ENCODE assay signal across 8 cellular contexts in the genomic region with DNA sequence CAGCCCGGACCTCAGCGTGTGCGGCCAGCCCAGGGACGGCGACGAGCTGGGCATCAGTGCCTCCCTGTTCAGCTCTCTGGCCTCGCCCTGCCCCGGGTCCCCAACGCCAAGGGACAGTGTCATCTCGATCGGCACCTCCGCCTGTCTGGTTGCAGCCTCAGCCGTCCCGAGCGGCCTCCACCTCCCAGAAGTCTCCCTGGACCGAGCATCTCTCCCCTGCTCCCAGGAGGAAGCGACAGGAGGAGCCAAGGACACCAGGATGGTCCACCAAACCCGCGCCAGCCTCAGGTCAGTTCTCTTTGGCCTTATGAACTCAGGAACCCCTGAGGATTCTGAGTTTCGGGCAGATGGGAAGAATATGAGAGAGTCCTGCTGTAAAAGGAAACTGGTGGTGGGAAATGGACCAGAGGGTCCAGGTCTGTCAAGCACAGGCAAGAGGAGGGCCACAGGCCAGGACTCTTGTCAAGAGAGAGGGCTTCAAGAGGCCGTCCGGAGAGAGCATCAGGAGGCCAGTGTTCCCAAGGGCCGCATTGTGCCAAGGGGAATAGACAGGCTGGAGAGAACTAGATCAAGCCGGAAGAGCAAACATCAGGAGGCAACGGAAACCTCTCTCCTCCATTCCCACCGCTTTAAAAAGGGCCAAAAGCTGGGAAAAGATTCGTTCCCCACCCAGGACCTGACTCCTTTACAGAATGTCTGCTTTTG. TPM values are rescaled to one million over a fixed set of nuclear protein-coding genes. Genes with fewer than 3 reads are reported as not detected.
DNase-seq lines count a peak whose midpoint lies in the region; ATAC-seq and TF ChIP-seq lines count a peak whose summit lies in the region.

No MANE protein-coding gene starts in this region.

- ATAC-seq in left lung (no peak), GM18498 (IDR thresholded peaks at IDR 0.05; ENCODE audit: unreplicated experiment) (no peak), HG03108 (IDR thresholded peaks at IDR 0.05; ENCODE audit: unreplicated experiment) (no peak)

- DNase-seq in activated naive CD4-positive, alpha-beta T cell treated with anti-CD3 and anti-CD28 coated beads, Interleukin-2, amount 50 U/mL, for 16 hours = no peak
- no peak for DNase-seq in activated T-helper 1 cell treated with anti-CD3 and anti-CD28 coated beads, Interleukin-12 subunit alpha, Interleukin-12 subunit beta, Interleukin-2, Interleukin-4 antibody, amounts not matched to agents 30 ng/mL and 10 ng/mL and 1 ng/mL, durations not matched to agents 14 hours and 24 hours and 36 hours (ENCODE audit: low spot score)
- DNase-seq in left lung = no peak
- DNase-seq in type B pancreatic cell (ENCODE audit: extremely low spot score, unreplicated experiment) = no peak
- DNase-seq in cerebellar nuclear complex (lab: John Stamatoyannopoulos, UW) = no peak

- peak overlapping the region; percentile 83 to 95 for H3K4me3 ChIP-seq in left lung

- peaks cover 16 to 49% of the 10 kb centered on the region in 2 donors for H3K4me1 ChIP-seq in left lung

- no peak overlapping the region for H3K27ac ChIP-seq in left lung

- H3K9me3 ChIP-seq in left lung = no peaks in the 10 kb centered on the region

- H3K27ac Mint-ChIP-seq in activated naive CD4-positive, alpha-beta T cell treated with anti-CD3 and anti-CD28 coated beads, Interleukin-2, amount 50 U/mL, for 24 hours = peak overlapping the region; percentile 41
- H3K27ac Mint-ChIP-seq in activated T-helper 1 cell treated with anti-CD3 and anti-CD28 coated beads, Interleukin-12 subunit alpha, Interleukin-12 subunit beta, Interleukin-2, Interleukin-4 antibody, amounts not matched to agents 30 ng/mL and 10 ng/mL and 1 ng/mL, durations not matched to agents 14 hours and 24 hours and 36 hours = peak overlapping the region; percentile 75
- peak overlapping the region; percentile 46 for H3K27ac Mint-ChIP-seq in type B pancreatic cell

- no peaks in the 10 kb centered on the region for H3K27me3 ChIP-seq in left lung

- TF ChIP-seq CTCF in left lung (IDR thresholded peaks at IDR 0.05) (no peak), type B pancreatic cell (conservative IDR thresholded peaks at IDR 0.05) (no peak)

- H3K36me3 Mint-ChIP-seq in activated naive CD4-positive, alpha-beta T cell treated with anti-CD3 and anti-CD28 coated beads, Interleukin-2, amount 50 U/mL, for 24 hours = peaks cover 5% of the 10 kb centered on the region
- H3K36me3 Mint-ChIP-seq in activated T-helper 1 cell treated with anti-CD3 and anti-CD28 coated beads, Interleukin-12 subunit alpha, Interleukin-12 subunit beta, Interleukin-2, Interleukin-4 antibody, amounts not matched to agents 30 ng/mL and 10 ng/mL and 1 ng/mL, durations not matched to agents 14 hours and 24 hours and 36 hours (ENCODE audit: low read depth) = peaks cover 63% of the 10 kb centered on the region
- peaks cover 6% of the 10 kb centered on the region for H3K36me3 Mint-ChIP-seq in type B pancreatic cell

- H3K9me3 Mint-ChIP-seq in activated naive CD4-positive, alpha-beta T cell treated with anti-CD3 and anti-CD28 coated beads, Interleukin-2, amount 50 U/mL, for 24 hours = no peaks in the 10 kb centered on the region
- H3K9me3 Mint-ChIP-seq in activated T-helper 1 cell treated with anti-CD3 and anti-CD28 coated beads, Interleukin-12 subunit alpha, Interleukin-12 subunit beta, Interleukin-2, Interleukin-4 antibody, amounts not matched to agents 30 ng/mL and 10 ng/mL and 1 ng/mL, durations not matched to agents 14 hours and 24 hours and 36 hours = no peaks in the 10 kb centered on the region
- H3K9me3 Mint-ChIP-seq in type B pancreatic cell = no peaks in the 10 kb centered on the region

- intact Hi-C loops in activated T-helper 1 cell treated with anti-CD3 and anti-CD28 coated beads, Interleukin-12 subunit alpha, Interleukin-12 subunit beta, Interleukin-2, Interleukin-4 antibody, amounts not matched to agents 30 ng/mL and 10 ng/mL and 1 ng/mL, durations not matched to agents 14 hours and 24 hours and 36 hours (cut with micrococcal nuclease) = loop anchor here (5.0 kb wide), 4 partner anchors 87 to 238 kb away; a partner anchor contains a TSS
- intact Hi-C loops in left lung (cut with DNase I) = no loop called here

- peak overlapping the region; percentile 92 for H3K4me3 Mint-ChIP-seq in activated naive CD4-positive, alpha-beta T cell treated with anti-CD3 and anti-CD28 coated beads, Interleukin-2, amount 50 U/mL, for 24 hours
- peak overlapping the region; percentile 98 for H3K4me3 Mint-ChIP-seq in activated T-helper 1 cell treated with anti-CD3 and anti-CD28 coated beads, Interleukin-12 subunit alpha, Interleukin-12 subunit beta, Interleukin-2, Interleukin-4 antibody, amounts not matched to agents 30 ng/mL and 10 ng/mL and 1 ng/mL, durations not matched to agents 14 hours and 24 hours and 36 hours
- H3K4me3 Mint-ChIP-seq in type B pancreatic cell = peak overlapping the region; percentile 99

- H3K27me3 Mint-ChIP-seq in activated naive CD4-positive, alpha-beta T cell treated with anti-CD3 and anti-CD28 coated beads, Interleukin-2, amount 50 U/mL, for 24 hours = no peaks in the 10 kb centered on the region
- H3K27me3 Mint-ChIP-seq in activated T-helper 1 cell treated with anti-CD3 and anti-CD28 coated beads, Interleukin-12 subunit alpha, Interleukin-12 subunit beta, Interleukin-2, Interleukin-4 antibody, amounts not matched to agents 30 ng/mL and 10 ng/mL and 1 ng/mL, durations not matched to agents 14 hours and 24 hours and 36 hours (ENCODE audit: insufficient read depth) = no peaks in the 10 kb centered on the region
- no peaks in the 10 kb centered on the region for H3K27me3 Mint-ChIP-seq in type B pancreatic cell

- peaks cover 37% of the 10 kb centered on the region for H3K4me1 Mint-ChIP-seq in activated naive CD4-positive, alpha-beta T cell treated with anti-CD3 and anti-CD28 coated beads, Interleukin-2, amount 50 U/mL, for 24 hours
- H3K4me1 Mint-ChIP-seq in activated T-helper 1 cell treated with anti-CD3 and anti-CD28 coated beads, Interleukin-12 subunit alpha, Interleukin-12 subunit beta, Interleukin-2, Interleukin-4 antibody, amounts not matched to agents 30 ng/mL and 10 ng/mL and 1 ng/mL, durations not matched to agents 14 hours and 24 hours and 36 hours (ENCODE audit: low read depth) = peaks cover 61% of the 10 kb centered on the region
- H3K4me1 Mint-ChIP-seq in type B pancreatic cell (ENCODE audit: unreplicated experiment) = peaks cover 27% of the 10 kb centered on the region

- peaks cover 0 to 4% of the 10 kb centered on the region in 2 donors for H3K36me3 ChIP-seq in left lung

RNA-seq across cellular contexts. Expression of a gene that starts 0.8 kb away (rescaled TPM):
- total RNA-seq in activated T-helper 1 cell treated with anti-CD3 and anti-CD28 coated beads, Interleukin-12 subunit alpha, Interleukin-12 subunit beta, Interleukin-2, Interleukin-4 antibody, amounts not matched to agents 30 ng/mL and 10 ng/mL and 1 ng/mL, durations not matched to agents 14 hours and 24 hours and 36 hours = 25.7 and 26.1 TPM in 2 replicates
- total RNA-seq in left lung = 1 to 10 TPM; 1.9 TPM
- total RNA-seq in type B pancreatic cell (ENCODE audit: low replicate concordance) = 5.2 and 13.1 TPM in 2 replicates

RNA-seq across cellular contexts. Expression of a gene that starts 28.6 kb away (rescaled TPM):
- total RNA-seq in activated T-helper 1 cell treated with anti-CD3 and anti-CD28 coated beads, Interleukin-12 subunit alpha, Interleukin-12 subunit beta, Interleukin-2, Interleukin-4 antibody, amounts not matched to agents 30 ng/mL and 10 ng/mL and 1 ng/mL, durations not matched to agents 14 hours and 24 hours and 36 hours = 133 and 143 TPM in 2 replicates
- total RNA-seq in left lung (1 to 10 TPM; 1.1 to 2.1 TPM), type B pancreatic cell (ENCODE audit: low replicate concordance) (0.69 and 1.3 TPM in 2 replicates)

RNA-seq across cellular contexts. Expression of a gene that starts 55.9 kb away (rescaled TPM):
- 63.6 and 73.3 TPM in 2 replicates for total RNA-seq in activated T-helper 1 cell treated with anti-CD3 and anti-CD28 coated beads, Interleukin-12 subunit alpha, Interleukin-12 subunit beta, Interleukin-2, Interleukin-4 antibody, amounts not matched to agents 30 ng/mL and 10 ng/mL and 1 ng/mL, durations not matched to agents 14 hours and 24 hours and 36 hours
- 10 to 100 TPM; 33.0 to 37.6 TPM for total RNA-seq in left lung
- 38.6 and 46.6 TPM in 2 replicates for total RNA-seq in type B pancreatic cell (ENCODE audit: low replicate concordance)

RNA-seq across cellular contexts. Expression of a gene that starts 56.1 kb away (rescaled TPM):
- 29.3 and 30.1 TPM in 2 replicates for total RNA-seq in activated T-helper 1 cell treated with anti-CD3 and anti-CD28 coated beads, Interleukin-12 subunit alpha, Interleukin-12 subunit beta, Interleukin-2, Interleukin-4 antibody, amounts not matched to agents 30 ng/mL and 10 ng/mL and 1 ng/mL, durations not matched to agents 14 hours and 24 hours and 36 hours
- total RNA-seq in left lung = 100 to 1,000 TPM; 143 to 194 TPM
- total RNA-seq in type B pancreatic cell (ENCODE audit: low replicate concordance) = 91.2 and 138 TPM in 2 replicates

Comparison
In these comparisons a context has a peak if more than half of its experiments do, and no peak if none do; other contexts are left out.
1. RNA of a gene that starts 28.6 kb away (total RNA-seq): 133 to 143 TPM in activated T-helper 1 cell treated with anti-CD3 and anti-CD28 coated beads, Interleukin-12 subunit alpha, Interleukin-12 subunit beta, Interleukin-2, Interleukin-4 antibody, amounts not matched to agents 30 ng/mL and 10 ng/mL and 1 ng/mL, durations not matched to agents 14 hours and 24 hours and 36 hours; 1.1 to 2.1 TPM in left lung and 0.69 to 1.3 TPM in type B pancreatic cell; every median in the first group is over 10 times any median in the second.
2. Peak in every context shown above with its lines, with median percentiles within 50 percentile points of each other: H3K27ac Mint-ChIP-seq and H3K4me3 Mint-ChIP-seq.